In the genomic region with DNA sequence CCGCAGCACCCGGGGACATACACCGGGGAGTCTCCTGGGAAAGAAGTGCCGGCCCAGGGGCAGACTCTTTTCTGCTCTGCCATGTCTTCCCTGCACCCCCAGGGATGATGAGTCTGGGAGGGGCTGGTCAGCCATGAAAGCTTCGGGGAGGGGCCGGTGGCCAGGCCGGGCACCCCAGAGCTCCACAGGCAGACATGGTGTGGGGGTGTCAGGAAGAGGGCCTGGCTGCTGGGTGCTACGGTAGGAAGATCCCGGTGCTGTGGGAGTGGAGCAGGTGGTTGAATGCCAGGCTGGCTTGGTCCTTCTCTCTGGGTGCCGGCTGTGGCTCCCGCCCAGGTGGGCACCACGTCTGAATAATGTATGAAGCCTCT, we compare ENCODE assay signal across 8 cellular contexts. TPM values are rescaled to one million over a fixed set of nuclear protein-coding genes. Genes with fewer than 3 reads are reported as not detected.
DNase-seq lines count a peak whose midpoint lies in the region; ATAC-seq and TF ChIP-seq lines count a peak whose summit lies in the region.
"Had no signal": no experiment of that assay in that cellular context is flagged by ENCODE, and none has a peak within 500 bp of the region (broad histone marks: within the 10 kb centered on the region; RNA-seq: fewer than 3 reads in every experiment).

No MANE protein-coding gene starts in this region.

- H3K9ac ChIP-seq in MM.1S (ENCODE audit: low read length): no peak overlapping the region

- peaks cover 40% of the 10 kb centered on the region for H3K4me1 ChIP-seq in CD8-positive, alpha-beta memory T cell (ENCODE audit: insufficient read depth, low read length)
- H3K4me1 ChIP-seq in neutrophil (ENCODE audit: control insufficient read depth in 1 of 2, insufficient read depth in 1 of 2, low read depth in 1 of 2, low read length in 1 of 2): peaks cover 5 to 93% of the 10 kb centered on the region in 2 experiments
- no peaks in the 10 kb centered on the region for H3K4me1 ChIP-seq in MM.1S (ENCODE audit: low read length)

- H3K4me2 ChIP-seq in MM.1S (ENCODE audit: low read depth, low read length): no peak overlapping the region

- no peak for ATAC-seq in GM21526 (IDR thresholded peaks at IDR 0.05; ENCODE audit: low FRiP score, unreplicated experiment)

- H3F3A ChIP-seq in MM.1S (ENCODE audit: insufficient read depth, low read length): no peaks in the 10 kb centered on the region

- no peak overlapping the region for H2AFZ ChIP-seq in MM.1S (ENCODE audit: low read length)

- H3K36me3 Mint-ChIP-seq in CD8-positive, alpha-beta memory T cell: peaks cover 0 to 19% (median 0%) of the 10 kb centered on the region in 3 donors
- H3K36me3 Mint-ChIP-seq in brain: no peaks in the 10 kb centered on the region

- peaks cover 48 to 84% (median 60%) of the 10 kb centered on the region in 3 donors for H3K4me1 Mint-ChIP-seq in CD8-positive, alpha-beta memory T cell
- H3K4me1 Mint-ChIP-seq in brain: peaks cover 23% of the 10 kb centered on the region

- POLR2A ChIA-PET in CD8-positive, alpha-beta memory T cell (lab: Charles Lee): interaction anchor here (1.1 to 1.8 kb wide), 3 partner anchors 13 to 77 kb away, joined by 3 to 6 read pairs (median 4); no protein-coding TSS in a partner anchor

- H3K79me2 ChIP-seq in MM.1S (ENCODE audit: low read length): peaks cover 12% of the 10 kb centered on the region

- peak overlapping the region; percentile 37 to 90 (median 79) for H3K4me3 Mint-ChIP-seq in CD8-positive, alpha-beta memory T cell
- H3K4me3 Mint-ChIP-seq in brain: no peak overlapping the region

- CTCF ChIA-PET in CD8-positive, alpha-beta memory T cell (lab: Charles Lee): interaction anchor here (0.7 to 2.3 kb wide), 5 partner anchors 12 to 281 kb away, joined by 3 to 13 read pairs (median 6); partner anchors contain the start of gene LSP1

- H3K27me3 Mint-ChIP-seq in CD8-positive, alpha-beta memory T cell: no peaks in the 10 kb centered on the region
- peaks cover 12% of the 10 kb centered on the region for H3K27me3 Mint-ChIP-seq in brain

- TF ChIP-seq CTCF in brain (conservative IDR thresholded peaks at IDR 0.05) (no peak), neutrophil (IDR thresholded peaks at IDR 0.05) (no peak), MM.1S (IDR thresholded peaks at IDR 0.05; ENCODE audit: low read length) (no peak)

- H3K27ac ChIP-seq in CD8-positive, alpha-beta memory T cell (ENCODE audit: low read depth, low read length): no peak overlapping the region
- H3K27ac ChIP-seq in neutrophil (peak overlapping the region; percentile 18), MM.1S (ENCODE audit: low read length) (no peak overlapping the region)

- H3K9me3 Mint-ChIP-seq in CD8-positive, alpha-beta memory T cell: no peaks in the 10 kb centered on the region
- peaks cover 0 to 3% (median 0%) of the 10 kb centered on the region in 5 experiments for H3K9me3 Mint-ChIP-seq in brain

- H3K27me3 ChIP-seq in CD8-positive, alpha-beta memory T cell (ENCODE audit: insufficient read depth, low read length, poor library complexity, severe bottlenecking): no peaks in the 10 kb centered on the region
- H3K27me3 ChIP-seq in neutrophil (no peaks in the 10 kb centered on the region), MM.1S (replicated peaks; ENCODE audit: insufficient read depth, low read length) (0 out of 2 replicates have a peak, but pooled peaks cover 5% of the 10 kb centered on the region)

- H4K20me1 ChIP-seq in MM.1S (ENCODE audit: insufficient read depth, low read length): no peaks in the 10 kb centered on the region

- no peak overlapping the region for H3K4me3 ChIP-seq in CD8-positive, alpha-beta memory T cell (ENCODE audit: low read length)
- H3K4me3 ChIP-seq in neutrophil (ENCODE audit: low read depth in 1 of 2, low read length in 1 of 2): no peak overlapping the region
- no peak overlapping the region for H3K4me3 ChIP-seq in MM.1S (ENCODE audit: low read length)

- DNase-seq in CD8-positive, alpha-beta memory T cell: no peak
- DNase-seq in MM.1S: no peak
- DNase-seq in AG08396 (ENCODE audit: low spot score): no peak

- no peaks in the 10 kb centered on the region for H3K9me2 ChIP-seq in MM.1S (replicated peaks; ENCODE audit: insufficient read depth, low read length)

- peak overlapping the region; percentile 72 to 98 (median 91) for H3K27ac Mint-ChIP-seq in CD8-positive, alpha-beta memory T cell
- peak overlapping the region in 4 of 5 experiments; percentile 33 to 75 (median 61) for H3K27ac Mint-ChIP-seq in brain

- H3K9me3 ChIP-seq in CD8-positive, alpha-beta memory T cell (ENCODE audit: low read length): no peaks in the 10 kb centered on the region
- no peaks in the 10 kb centered on the region for H3K9me3 ChIP-seq in neutrophil
- H3K9me3 ChIP-seq in MM.1S (replicated peaks; ENCODE audit: insufficient read depth, low read length): no peaks in the 10 kb centered on the region

- no peaks in the 10 kb centered on the region for H3K36me3 ChIP-seq in CD8-positive, alpha-beta memory T cell (ENCODE audit: insufficient read depth, low read length)
- H3K36me3 ChIP-seq in neutrophil (peaks cover 88% of the 10 kb centered on the region), MM.1S (replicated peaks; ENCODE audit: insufficient read depth, low read length) (no peaks in the 10 kb centered on the region)

RNA-seq across cellular contexts. Expression of gene LSP1, which starts 17.4 kb away (rescaled TPM):
- total RNA-seq in CD8-positive, alpha-beta memory T cell: 100 to 1,000 TPM; 226 to 230 TPM
- 496 TPM for polyA plus RNA-seq in CD8-positive, alpha-beta memory T cell
- polyA plus RNA-seq in brain (ENCODE audit: insufficient read depth, low read depth, low replicate concordance): 3.7 TPM

RNA-seq across cellular contexts. Expression of gene PRR33, which starts 21.4 kb away (rescaled TPM):
- total RNA-seq in CD8-positive, alpha-beta memory T cell: not detected
- polyA plus RNA-seq in CD8-positive, alpha-beta memory T cell: 0.17 TPM
- not detected for polyA plus RNA-seq in brain (ENCODE audit: insufficient read depth, low read depth, low replicate concordance)
- total RNA-seq: T-helper 1 cell treated with Interleukin-12 subunit alpha and Interleukin-12 subunit beta and Interleukin-4 antibody, amounts not matched to agents 30 ng/mL and 1 ng/mL, for 36 hours; temporal lobe had no signal

RNA-seq across cellular contexts. Expression of gene TNNI2, which starts 31.5 kb away (rescaled TPM):
- total RNA-seq in CD8-positive, alpha-beta memory T cell: under 1 TPM in 1 of 2 experiments, not detected in 1; 0.33 TPM
- polyA plus RNA-seq in CD8-positive, alpha-beta memory T cell: not detected
- not detected for polyA plus RNA-seq in brain (ENCODE audit: insufficient read depth, low read depth, low replicate concordance)
- total RNA-seq: T-helper 1 cell treated with Interleukin-12 subunit alpha and Interleukin-12 subunit beta and Interleukin-4 antibody, amounts not matched to agents 30 ng/mL and 1 ng/mL, for 36 hours; temporal lobe had no signal

RNA-seq across cellular contexts. Expression of gene SYT8, which starts 35.5 kb away (rescaled TPM):
- not detected for total RNA-seq in CD8-positive, alpha-beta memory T cell
- polyA plus RNA-seq in CD8-positive, alpha-beta memory T cell: not detected
- polyA plus RNA-seq in brain (ENCODE audit: insufficient read depth, low read depth, low replicate concordance): not detected
- total RNA-seq: T-helper 1 cell treated with Interleukin-12 subunit alpha and Interleukin-12 subunit beta and Interleukin-4 antibody, amounts not matched to agents 30 ng/mL and 1 ng/mL, for 36 hours; temporal lobe had no signal

RNA-seq across cellular contexts. Expression of gene TNNT3, which starts 49.2 kb away (rescaled TPM):
- 1 to 10 TPM; 1.4 to 1.6 TPM for total RNA-seq in CD8-positive, alpha-beta memory T cell
- not detected for polyA plus RNA-seq in CD8-positive, alpha-beta memory T cell
- 0.58 TPM for polyA plus RNA-seq in brain (ENCODE audit: insufficient read depth, low read depth, low replicate concordance)
- total RNA-seq: temporal lobe had no signal

Comparison
In these comparisons a context has a peak if more than half of its experiments do, and no peak if none do; other contexts are left out.
1. H3K4me3 Mint-ChIP-seq: peak in CD8-positive, alpha-beta memory T cell (7 of 7); none in brain (0 of 5).
2. RNA of gene LSP1, which starts 17.4 kb away (polyA plus RNA-seq): 496 TPM in CD8-positive, alpha-beta memory T cell (single experiment); 3.7 TPM in brain (single experiment); every median in the first group is over 100 times any median in the second.